1 cellular context compared by ENCODE assay signal in the genomic region with DNA sequence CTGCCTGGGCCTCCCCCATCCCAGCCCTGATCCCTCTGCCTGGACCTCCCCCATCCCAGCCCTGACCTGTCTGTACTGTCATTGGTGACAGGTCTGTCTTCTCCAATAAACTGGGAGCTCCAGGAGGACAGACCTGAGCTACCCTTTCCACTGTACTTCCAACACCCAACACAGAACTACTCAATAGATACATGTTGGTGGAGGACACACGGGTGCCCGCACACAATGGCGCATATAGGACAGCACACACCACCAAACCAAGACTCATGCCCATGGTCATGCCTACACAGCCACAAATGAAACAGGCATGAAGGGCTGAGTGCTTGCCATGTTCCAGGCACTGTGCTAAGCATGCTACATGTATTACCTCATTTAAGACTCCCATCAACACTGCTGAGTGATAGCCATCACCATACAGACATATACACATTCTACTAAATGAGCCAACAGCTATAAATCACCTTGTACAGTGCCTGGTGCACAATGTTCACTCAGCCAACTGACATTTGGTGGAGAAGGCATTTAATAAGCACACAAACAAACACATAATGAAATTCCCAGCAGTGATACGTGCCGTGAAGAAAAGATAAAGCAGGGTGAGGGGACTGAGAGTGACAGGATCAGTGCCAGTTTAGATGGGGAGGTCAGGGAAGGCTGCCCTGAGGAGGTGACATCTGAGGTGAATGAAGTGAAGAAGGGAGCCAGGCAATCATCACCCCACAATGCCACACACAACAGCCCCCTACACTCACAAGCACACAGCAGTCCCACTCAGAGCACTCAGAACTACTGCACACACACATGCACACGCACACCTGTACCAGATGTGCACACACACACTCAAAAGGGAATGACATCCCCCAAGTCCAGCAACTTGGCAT.
TF ChIP-seq lines count a peak whose summit lies in the region.

No MANE protein-coding gene starts in this region.

TF ChIP-seq in WTC11, 78 proteins besides CTCF, POLR2A, EP300 and RAD21 (continued from another document):
- TF ChIP-seq, protein P1, sequence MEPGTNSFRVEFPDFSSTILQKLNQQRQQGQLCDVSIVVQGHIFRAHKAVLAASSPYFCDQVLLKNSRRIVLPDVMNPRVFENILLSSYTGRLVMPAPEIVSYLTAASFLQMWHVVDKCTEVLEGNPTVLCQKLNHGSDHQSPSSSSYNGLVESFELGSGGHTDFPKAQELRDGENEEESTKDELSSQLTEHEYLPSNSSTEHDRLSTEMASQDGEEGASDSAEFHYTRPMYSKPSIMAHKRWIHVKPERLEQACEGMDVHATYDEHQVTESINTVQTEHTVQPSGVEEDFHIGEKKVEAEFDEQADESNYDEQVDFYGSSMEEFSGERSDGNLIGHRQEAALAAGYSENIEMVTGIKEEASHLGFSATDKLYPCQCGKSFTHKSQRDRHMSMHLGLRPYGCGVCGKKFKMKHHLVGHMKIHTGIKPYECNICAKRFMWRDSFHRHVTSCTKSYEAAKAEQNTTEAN (CRISPR knock-in tag; IDR thresholded peaks at IDR 0.05) = no peak
- TF ChIP-seq ZNF396 (CRISPR knock-in tag; IDR thresholded peaks at IDR 0.05; ENCODE audit: borderline replicate concordance) (no peak), ZNF416 (CRISPR knock-in tag; IDR thresholded peaks at IDR 0.05) (no peak)
